Comparison of ENCODE assay signal across 1 cellular context in the genomic region with DNA sequence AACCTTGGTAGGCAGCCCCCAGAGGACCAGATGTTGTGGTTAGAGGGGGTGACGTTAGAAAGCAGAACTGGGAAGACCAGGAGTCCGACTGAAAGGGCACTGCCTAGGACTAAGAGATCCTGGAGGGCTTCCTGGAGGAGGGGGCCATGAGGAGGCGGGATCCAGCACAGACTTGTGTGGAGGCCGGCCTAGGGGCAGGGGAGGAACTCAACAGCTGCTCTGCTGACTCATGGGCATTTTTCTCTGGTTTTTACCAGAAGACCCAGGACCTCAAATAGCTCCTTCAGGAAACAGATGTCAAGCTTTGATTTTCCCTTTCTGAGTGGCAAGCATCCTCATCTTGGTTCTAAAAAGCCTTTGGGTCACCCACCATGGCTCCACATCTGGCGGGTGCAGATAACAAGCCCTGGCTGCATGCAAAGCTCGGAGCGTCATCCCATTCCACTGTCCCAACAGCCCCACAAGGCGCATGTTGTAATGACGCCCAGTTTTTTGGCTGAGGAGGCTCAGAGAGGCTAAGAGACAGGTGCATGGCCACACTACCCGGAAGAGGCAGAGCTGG.
TF ChIP-seq lines count a peak whose summit lies in the region.

No MANE protein-coding gene starts in this region.

TF ChIP-seq in K562, 482 proteins besides CTCF, POLR2A, EP300 and RAD21 (continued from another document and continues in another):
- TF ChIP-seq CTCFL (IDR thresholded peaks at IDR 0.05; ENCODE audit: borderline replicate concordance, insufficient read depth, low read depth, low read length, poor library complexity, severe bottlenecking) (no peak), ARNT (IDR thresholded peaks at IDR 0.05) (peak in 1 of 2 experiments; percentile 66; a peak in 1 of 4 replicates), MCM3 (IDR thresholded peaks at IDR 0.05) (no peak), TSC22D4 (tag; IDR thresholded peaks at IDR 0.05) (no peak), TOE1 (IDR thresholded peaks at IDR 0.05; ENCODE audit: borderline replicate concordance) (no peak), TOE1 (CRISPR knock-in tag; IDR thresholded peaks at IDR 0.05; ENCODE audit: borderline replicate concordance, low read depth) (no peak), ZNF347 (CRISPR knock-in tag; IDR thresholded peaks at IDR 0.05; ENCODE audit: low read depth) (no peak), DDX20 (tag; IDR thresholded peaks at IDR 0.05; ENCODE audit: low read depth) (no peak), CBX5 (IDR thresholded peaks at IDR 0.05; ENCODE audit: borderline replicate concordance, low read depth) (no peak), FOSL1 (tag; conservative IDR thresholded peaks at IDR 0.05) (peak; percentile 67), RCOR1 (IDR thresholded peaks at IDR 0.05; ENCODE audit: borderline replicate concordance in 1 of 2, low read depth in 2 of 2, low read length in 2 of 2) (peak; percentile 70 to 93; a peak in 3 of 4 replicates), NUFIP1 (IDR thresholded peaks at IDR 0.05; ENCODE audit: partially characterized antibody) (no peak), GABPA (tag; conservative IDR thresholded peaks at IDR 0.05; ENCODE audit: low read depth) (no peak), MTF1 (CRISPR knock-in tag; IDR thresholded peaks at IDR 0.05; ENCODE audit: borderline replicate concordance) (no peak), JUND (IDR thresholded peaks at IDR 0.05; ENCODE audit: borderline replicate concordance, low read depth, low read length) (peak; percentile 66; the same call in 1 of the 2 replicates), JUND (tag; IDR thresholded peaks at IDR 0.05; ENCODE audit: borderline replicate concordance, low read depth, low read length) (no peak; the same call in 2 of the 3 replicates), ZNF551 (CRISPR knock-in tag; IDR thresholded peaks at IDR 0.05) (no peak), FOXK2 (conservative IDR thresholded peaks at IDR 0.05 in 1 of 2, IDR thresholded peaks at IDR 0.05 in 1 of 2; ENCODE audit: low read depth in 2 of 2) (no peak), ZNF311 (CRISPR knock-in tag; IDR thresholded peaks at IDR 0.05) (no peak), CC2D1A (IDR thresholded peaks at IDR 0.05) (peak; percentile 73; the same call in 1 of the 2 replicates), ZNF165 (CRISPR knock-in tag; IDR thresholded peaks at IDR 0.05; ENCODE audit: borderline replicate concordance) (no peak), RBM14 (IDR thresholded peaks at IDR 0.05; ENCODE audit: borderline replicate concordance, insufficient read depth, low read depth, low read length) (no peak), SIX5 (IDR thresholded peaks at IDR 0.05; ENCODE audit: borderline replicate concordance in 1 of 2, insufficient read depth in 1 of 2, low read depth in 1 of 2, low read length in 2 of 2) (no peak), SAP30 (IDR thresholded peaks at IDR 0.05; ENCODE audit: borderline replicate concordance, insufficient read depth, low read depth, low read length, poor library complexity, severe bottlenecking) (no peak), FOXJ3 (CRISPR knock-in tag; IDR thresholded peaks at IDR 0.05) (no peak), BHLHE40 (IDR thresholded peaks at IDR 0.05; ENCODE audit: low read length) (no peak), DPF2 (IDR thresholded peaks at IDR 0.05) (peak; percentile 88), HNRNPUL1 (IDR thresholded peaks at IDR 0.05; ENCODE audit: low read length) (no peak), HDAC2 (IDR thresholded peaks at IDR 0.05) (peak; percentile 91; the same call in 1 of the 2 replicates), ZNF408 (CRISPR knock-in tag; IDR thresholded peaks at IDR 0.05; ENCODE audit: low read depth) (no peak), ZNF121 (CRISPR knock-in tag; conservative IDR thresholded peaks at IDR 0.05) (0 out of 2 replicates have a peak, but pooled peaks have one; percentile 2), SMARCA4 (IDR thresholded peaks at IDR 0.05) (peak; percentile 82), ZNF785 (CRISPR knock-in tag; IDR thresholded peaks at IDR 0.05) (no peak), SUPT5H (IDR thresholded peaks at IDR 0.05) (no peak), ZNF668 (CRISPR knock-in tag; IDR thresholded peaks at IDR 0.05) (no peak), FUS (optimal IDR thresholded peaks at IDR 0.05; ENCODE audit: low read depth, low read length) (no peak), ZFP91 (CRISPR knock-in tag; IDR thresholded peaks at IDR 0.05) (no peak), HINFP (tag; conservative IDR thresholded peaks at IDR 0.05; ENCODE audit: low read depth) (no peak), HNRNPL (IDR thresholded peaks at IDR 0.05; ENCODE audit: low read depth, low read length) (no peak), SMAD1 (IDR thresholded peaks at IDR 0.05; ENCODE audit: low read depth, low read length, partially characterized antibody) (no peak), MEF2A (IDR thresholded peaks at IDR 0.05; ENCODE audit: control insufficient read depth, low read depth, low read length) (peak; percentile 69; the same call in 1 of the 2 replicates), SRF (CRISPR knock-in tag; IDR thresholded peaks at IDR 0.05) (no peak), PURB (CRISPR knock-in tag; IDR thresholded peaks at IDR 0.05; ENCODE audit: low read depth) (no peak), SLC30A9 (CRISPR knock-in tag; IDR thresholded peaks at IDR 0.05) (no peak), GATAD2A (IDR thresholded peaks at IDR 0.05) (no peak), POLR2AphosphoS5 (IDR thresholded peaks at IDR 0.05; ENCODE audit: control insufficient read depth, insufficient read depth, low read depth, low read length) (peak; percentile 84)
- TF ChIP-seq, protein P1, sequence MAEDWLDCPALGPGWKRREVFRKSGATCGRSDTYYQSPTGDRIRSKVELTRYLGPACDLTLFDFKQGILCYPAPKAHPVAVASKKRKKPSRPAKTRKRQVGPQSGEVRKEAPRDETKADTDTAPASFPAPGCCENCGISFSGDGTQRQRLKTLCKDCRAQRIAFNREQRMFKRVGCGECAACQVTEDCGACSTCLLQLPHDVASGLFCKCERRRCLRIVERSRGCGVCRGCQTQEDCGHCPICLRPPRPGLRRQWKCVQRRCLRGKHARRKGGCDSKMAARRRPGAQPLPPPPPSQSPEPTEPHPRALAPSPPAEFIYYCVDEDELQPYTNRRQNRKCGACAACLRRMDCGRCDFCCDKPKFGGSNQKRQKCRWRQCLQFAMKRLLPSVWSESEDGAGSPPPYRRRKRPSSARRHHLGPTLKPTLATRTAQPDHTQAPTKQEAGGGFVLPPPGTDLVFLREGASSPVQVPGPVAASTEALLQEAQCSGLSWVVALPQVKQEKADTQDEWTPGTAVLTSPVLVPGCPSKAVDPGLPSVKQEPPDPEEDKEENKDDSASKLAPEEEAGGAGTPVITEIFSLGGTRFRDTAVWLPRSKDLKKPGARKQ (CRISPR knock-in tag; IDR thresholded peaks at IDR 0.05) = no peak
- TF ChIP-seq, protein P2, sequence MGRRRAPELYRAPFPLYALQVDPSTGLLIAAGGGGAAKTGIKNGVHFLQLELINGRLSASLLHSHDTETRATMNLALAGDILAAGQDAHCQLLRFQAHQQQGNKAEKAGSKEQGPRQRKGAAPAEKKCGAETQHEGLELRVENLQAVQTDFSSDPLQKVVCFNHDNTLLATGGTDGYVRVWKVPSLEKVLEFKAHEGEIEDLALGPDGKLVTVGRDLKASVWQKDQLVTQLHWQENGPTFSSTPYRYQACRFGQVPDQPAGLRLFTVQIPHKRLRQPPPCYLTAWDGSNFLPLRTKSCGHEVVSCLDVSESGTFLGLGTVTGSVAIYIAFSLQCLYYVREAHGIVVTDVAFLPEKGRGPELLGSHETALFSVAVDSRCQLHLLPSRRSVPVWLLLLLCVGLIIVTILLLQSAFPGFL (CRISPR knock-in tag; IDR thresholded peaks at IDR 0.05) = no peak
- TF ChIP-seq, protein P3, sequence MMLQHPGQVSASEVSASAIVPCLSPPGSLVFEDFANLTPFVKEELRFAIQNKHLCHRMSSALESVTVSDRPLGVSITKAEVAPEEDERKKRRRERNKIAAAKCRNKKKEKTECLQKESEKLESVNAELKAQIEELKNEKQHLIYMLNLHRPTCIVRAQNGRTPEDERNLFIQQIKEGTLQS (IDR thresholded peaks at IDR 0.05) = peak; percentile 71
- TF ChIP-seq, protein P3 (CRISPR knock-in tag; conservative IDR thresholded peaks at IDR 0.05) = no peak
- TF ChIP-seq, protein P4, sequence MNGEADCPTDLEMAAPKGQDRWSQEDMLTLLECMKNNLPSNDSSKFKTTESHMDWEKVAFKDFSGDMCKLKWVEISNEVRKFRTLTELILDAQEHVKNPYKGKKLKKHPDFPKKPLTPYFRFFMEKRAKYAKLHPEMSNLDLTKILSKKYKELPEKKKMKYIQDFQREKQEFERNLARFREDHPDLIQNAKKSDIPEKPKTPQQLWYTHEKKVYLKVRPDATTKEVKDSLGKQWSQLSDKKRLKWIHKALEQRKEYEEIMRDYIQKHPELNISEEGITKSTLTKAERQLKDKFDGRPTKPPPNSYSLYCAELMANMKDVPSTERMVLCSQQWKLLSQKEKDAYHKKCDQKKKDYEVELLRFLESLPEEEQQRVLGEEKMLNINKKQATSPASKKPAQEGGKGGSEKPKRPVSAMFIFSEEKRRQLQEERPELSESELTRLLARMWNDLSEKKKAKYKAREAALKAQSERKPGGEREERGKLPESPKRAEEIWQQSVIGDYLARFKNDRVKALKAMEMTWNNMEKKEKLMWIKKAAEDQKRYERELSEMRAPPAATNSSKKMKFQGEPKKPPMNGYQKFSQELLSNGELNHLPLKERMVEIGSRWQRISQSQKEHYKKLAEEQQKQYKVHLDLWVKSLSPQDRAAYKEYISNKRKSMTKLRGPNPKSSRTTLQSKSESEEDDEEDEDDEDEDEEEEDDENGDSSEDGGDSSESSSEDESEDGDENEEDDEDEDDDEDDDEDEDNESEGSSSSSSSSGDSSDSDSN (IDR thresholded peaks at IDR 0.05; ENCODE audit: borderline replicate concordance in 1 of 2, low read depth in 2 of 2, low read length in 2 of 2) = no peak
- TF ChIP-seq, protein P5, sequence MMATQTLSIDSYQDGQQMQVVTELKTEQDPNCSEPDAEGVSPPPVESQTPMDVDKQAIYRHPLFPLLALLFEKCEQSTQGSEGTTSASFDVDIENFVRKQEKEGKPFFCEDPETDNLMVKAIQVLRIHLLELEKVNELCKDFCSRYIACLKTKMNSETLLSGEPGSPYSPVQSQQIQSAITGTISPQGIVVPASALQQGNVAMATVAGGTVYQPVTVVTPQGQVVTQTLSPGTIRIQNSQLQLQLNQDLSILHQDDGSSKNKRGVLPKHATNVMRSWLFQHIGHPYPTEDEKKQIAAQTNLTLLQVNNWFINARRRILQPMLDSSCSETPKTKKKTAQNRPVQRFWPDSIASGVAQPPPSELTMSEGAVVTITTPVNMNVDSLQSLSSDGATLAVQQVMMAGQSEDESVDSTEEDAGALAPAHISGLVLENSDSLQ (IDR thresholded peaks at IDR 0.05) = peak; percentile 57; the same call in 1 of the 2 replicates
- TF ChIP-seq, protein P6, sequence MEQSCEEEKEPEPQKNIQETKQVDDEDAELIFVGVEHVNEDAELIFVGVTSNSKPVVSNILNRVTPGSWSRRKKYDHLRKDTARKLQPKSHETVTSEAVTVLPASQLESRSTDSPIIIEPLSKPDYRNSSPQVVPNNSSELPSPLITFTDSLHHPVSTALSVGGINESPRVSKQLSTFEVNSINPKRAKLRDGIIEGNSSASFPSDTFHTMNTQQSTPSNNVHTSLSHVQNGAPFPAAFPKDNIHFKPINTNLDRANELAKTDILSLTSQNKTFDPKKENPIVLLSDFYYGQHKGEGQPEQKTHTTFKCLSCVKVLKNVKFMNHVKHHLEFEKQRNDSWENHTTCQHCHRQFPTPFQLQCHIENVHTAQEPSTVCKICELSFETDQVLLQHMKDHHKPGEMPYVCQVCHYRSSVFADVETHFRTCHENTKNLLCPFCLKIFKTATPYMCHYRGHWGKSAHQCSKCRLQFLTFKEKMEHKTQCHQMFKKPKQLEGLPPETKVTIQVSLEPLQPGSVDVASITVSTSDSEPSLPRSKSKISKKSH (CRISPR knock-in tag; IDR thresholded peaks at IDR 0.05) = no peak
- TF ChIP-seq, protein P7, sequence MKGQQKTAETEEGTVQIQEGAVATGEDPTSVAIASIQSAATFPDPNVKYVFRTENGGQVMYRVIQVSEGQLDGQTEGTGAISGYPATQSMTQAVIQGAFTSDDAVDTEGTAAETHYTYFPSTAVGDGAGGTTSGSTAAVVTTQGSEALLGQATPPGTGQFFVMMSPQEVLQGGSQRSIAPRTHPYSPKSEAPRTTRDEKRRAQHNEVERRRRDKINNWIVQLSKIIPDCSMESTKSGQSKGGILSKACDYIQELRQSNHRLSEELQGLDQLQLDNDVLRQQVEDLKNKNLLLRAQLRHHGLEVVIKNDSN (CRISPR knock-in tag; IDR thresholded peaks at IDR 0.05) = no peak
